8 cellular contexts compared by ENCODE assay signal in the genomic region with DNA sequence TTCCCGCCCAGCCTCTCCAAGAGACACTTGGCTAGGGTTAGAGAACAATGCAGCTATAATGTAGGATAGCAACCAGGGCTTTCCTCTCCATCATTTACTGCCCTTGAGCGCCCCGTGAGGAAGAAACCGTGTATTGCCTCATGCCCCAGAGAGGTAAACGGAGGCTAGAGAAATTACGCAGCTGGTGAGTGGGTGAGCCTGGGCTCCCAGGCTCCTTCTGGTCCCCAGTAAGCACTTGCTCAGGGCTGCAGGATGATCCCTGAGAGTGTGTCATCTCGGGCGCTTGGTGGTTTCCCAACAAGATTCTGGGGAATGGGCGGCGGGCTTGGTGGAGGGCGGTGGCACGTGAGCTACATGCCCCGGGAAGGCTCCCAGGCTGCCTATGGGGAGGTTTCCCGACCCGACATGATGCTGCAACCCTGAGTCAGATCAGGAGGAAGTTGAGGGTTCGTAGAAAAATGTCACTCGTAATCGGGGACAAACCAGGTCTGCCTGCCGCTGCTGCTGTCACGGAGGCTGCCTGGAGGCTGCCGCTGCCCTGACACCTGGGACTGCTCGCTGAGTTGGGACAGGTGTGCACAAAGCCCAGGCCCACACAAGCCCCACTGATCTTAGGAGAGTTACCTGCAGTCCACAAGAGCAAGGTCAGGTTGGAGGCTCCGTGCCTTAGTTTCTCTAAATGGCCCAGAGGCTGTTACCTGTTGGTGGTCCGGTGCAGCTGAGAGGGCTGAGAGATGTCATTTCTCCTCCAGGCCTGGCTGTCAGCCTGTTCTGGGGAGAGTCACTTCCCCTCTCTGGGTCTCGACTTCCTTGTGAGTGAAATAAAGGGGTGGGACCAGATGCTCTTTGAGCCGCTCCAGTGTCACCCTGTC. TPM values are rescaled to one million over a fixed set of nuclear protein-coding genes. Genes with fewer than 3 reads are reported as not detected.
DNase-seq lines count a peak whose midpoint lies in the region; ATAC-seq, FAIRE-seq and TF ChIP-seq lines count a peak whose summit lies in the region.

A gene with protein sequence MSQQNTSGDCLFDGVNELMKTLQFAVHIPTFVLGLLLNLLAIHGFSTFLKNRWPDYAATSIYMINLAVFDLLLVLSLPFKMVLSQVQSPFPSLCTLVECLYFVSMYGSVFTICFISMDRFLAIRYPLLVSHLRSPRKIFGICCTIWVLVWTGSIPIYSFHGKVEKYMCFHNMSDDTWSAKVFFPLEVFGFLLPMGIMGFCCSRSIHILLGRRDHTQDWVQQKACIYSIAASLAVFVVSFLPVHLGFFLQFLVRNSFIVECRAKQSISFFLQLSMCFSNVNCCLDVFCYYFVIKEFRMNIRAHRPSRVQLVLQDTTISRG (minus strand): TSS at position 773 of the 872 bp plus-strand sequence. CDS start 14,280 bp downstream, outside the sequence.

- no peaks in the 10 kb centered on the region for H3K36me3 Mint-ChIP-seq in nephron progenitor cell (ENCODE audit: low read depth)

- DNase-seq in cardiac septum (ENCODE audit: low spot score), result peak; percentile 71
- no peak for DNase-seq in Right ventricle myocardium inferior (ENCODE audit: missing footprints)
- peak in 3 of 5 donors; percentile 34 to 83 (median 40) for DNase-seq in T-helper 1 cell
- DNase-seq in bronchial epithelial cell (ENCODE audit: low read depth), result no peak
- DNase-seq in sciatic nerve (ENCODE audit: low spot score), result peak; percentile 41
- DNase-seq in nephron progenitor cell, result no peak
- DNase-seq in SW 1271 (lab: John Stamatoyannopoulos, UW), result no peak

- H3K27me3 ChIP-seq in bronchial epithelial cell (ENCODE audit: control insufficient read depth, insufficient read depth, low read length), result peaks cover 2% of the 10 kb centered on the region

- H3K4me3 Mint-ChIP-seq in nephron progenitor cell, result no peak within 1 kb of the TSS

- no peak within 1 kb of the TSS for H3K27ac Mint-ChIP-seq in nephron progenitor cell

- ATAC-seq in Right ventricle myocardium inferior, result no peak
- ATAC-seq in HG03039 (IDR thresholded peaks at IDR 0.05; ENCODE audit: unreplicated experiment), result peak; percentile 24
- peak; percentile 38 for ATAC-seq in sciatic nerve

- H3K27me3 Mint-ChIP-seq in nephron progenitor cell (ENCODE audit: low read depth, poor library complexity), result peaks cover 3% of the 10 kb centered on the region

- no peaks in the 10 kb centered on the region for H3K9me3 Mint-ChIP-seq in nephron progenitor cell

- H3K36me3 ChIP-seq in bronchial epithelial cell (ENCODE audit: control insufficient read depth, insufficient read depth, low read length), result no peaks in the 10 kb centered on the region

- intact Hi-C loops in cardiac septum (cut with DNase I), result no loop called here
- intact Hi-C loops in Right ventricle myocardium inferior (cut with DNase I), result no loop called here
- intact Hi-C loops in sciatic nerve (cut with DNase I), result no loop called here

- peaks cover 63% of the 10 kb centered on the region for H3K4me1 Mint-ChIP-seq in nephron progenitor cell

- H3K4me3 ChIP-seq in bronchial epithelial cell (ENCODE audit: low read depth, low read length), result no peak within 1 kb of the TSS

- TF ChIP-seq CTCF in bronchial epithelial cell (IDR thresholded peaks at IDR 0.05; ENCODE audit: insufficient read depth, low read length, severe bottlenecking) (peak; percentile 24), nephron progenitor cell (IDR thresholded peaks at IDR 0.05) (no peak)

- no peak for FAIRE-seq in bronchial epithelial cell (lab: Jason Lieb, UNC)

RNA-seq across cellular contexts. Expression of the gene that starts here (rescaled TPM):
- total RNA-seq in cardiac septum (not detected), Right ventricle myocardium inferior (not detected), bronchial epithelial cell (not detected in 2 replicates), sciatic nerve (0.18 TPM)

Comparison
In these comparisons a context has a peak if more than half of its experiments do, and no peak if none do; other contexts are left out.
1. Peak in DNase-seq in cardiac septum; RNA of the gene not detected or under 1 TPM.
2. Peak in DNase-seq and ATAC-seq in sciatic nerve; RNA of the gene not detected or under 1 TPM.
3. DNase-seq: peak in T-helper 1 cell (3 of 5); none in Right ventricle myocardium inferior (single experiment), bronchial epithelial cell (single experiment), nephron progenitor cell (single experiment) and SW 1271 (0 of 2).